In the genomic region with DNA sequence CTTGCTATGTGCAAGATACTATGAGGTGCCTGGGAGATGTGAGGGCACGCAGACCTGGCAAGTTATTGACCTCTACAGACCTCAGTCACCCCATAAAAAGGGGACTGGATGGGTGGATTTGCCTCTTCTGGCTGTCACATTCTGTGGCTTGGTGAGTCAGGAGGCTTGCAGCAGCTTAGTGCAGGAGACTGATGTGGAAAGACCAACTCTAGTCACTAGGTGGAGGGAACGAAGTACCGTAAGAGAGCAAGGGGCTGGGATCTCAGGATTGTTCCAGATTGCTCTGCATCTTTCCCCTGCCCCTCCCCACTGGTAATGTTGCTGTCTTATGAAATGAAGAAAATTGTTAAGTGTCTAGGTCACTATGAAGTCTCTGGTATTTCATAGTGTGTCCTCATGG, we compare ENCODE assay signal across 9 cellular contexts. TPM values are rescaled to one million over a fixed set of nuclear protein-coding genes. Genes with fewer than 3 reads are reported as not detected.
A peak's percentile ranks its signal among the peaks of the same experiment; 100 is the strongest.
DNase-seq lines count a peak whose midpoint lies in the region; ATAC-seq and TF ChIP-seq lines count a peak whose summit lies in the region.
"Had no signal": no experiment of that assay in that cellular context is flagged by ENCODE, and none has a peak within 500 bp of the region (broad histone marks: within the 10 kb centered on the region; RNA-seq: fewer than 3 reads in every experiment).

No MANE protein-coding gene starts in this region.

- POLR2A ChIA-PET in PC-9 (lab: Charles Lee; ENCODE audit: unreplicated experiment), result no interaction called here

- intact Hi-C loops in PC-9 (cut with micrococcal nuclease; ENCODE audit: unreplicated experiment), result no loop called here
- intact Hi-C loops in psoas muscle (cut with DNase I), result no loop called here

- H3K4me1 ChIP-seq in PC-9 (replicated peaks; ENCODE audit: insufficient read depth) (peaks cover 34% of the 10 kb centered on the region), psoas muscle (peaks cover 47% of the 10 kb centered on the region)

- H2AFZ ChIP-seq in PC-9, result no peak overlapping the region

- BruUV-seq in PC-9 (replicated peaks; lab: Mats Ljungman, UMichigan), result no TSS peak

- H3K4me3 ChIP-seq in PC-9, result no peak overlapping the region
- no peak overlapping the region for H3K4me3 ChIP-seq in psoas muscle
- H3K4me3 ChIP-seq: thoracic aorta had no signal

- H3K9me3 ChIP-seq in PC-9 (ENCODE audit: insufficient read depth, low read depth) (no peaks in the 10 kb centered on the region), psoas muscle (no peaks in the 10 kb centered on the region)
- H3K9me3 ChIP-seq: thoracic aorta had no signal

- H3K4me3 Mint-ChIP-seq in chondrocyte (ENCODE audit: unreplicated experiment), result peak overlapping the region; percentile 23

- H3K4me2 ChIP-seq in PC-9, result peak overlapping the region; percentile 21; the same call in 1 of the 2 replicates

- peaks cover 63% of the 10 kb centered on the region for H4K20me1 ChIP-seq in PC-9 (ENCODE audit: insufficient read depth)

- peak overlapping the region; percentile 98 for H3K27ac Mint-ChIP-seq in chondrocyte (ENCODE audit: unreplicated experiment)

- peaks cover 47% of the 10 kb centered on the region for H3K4me1 Mint-ChIP-seq in chondrocyte (ENCODE audit: low read depth)

- no peaks in the 10 kb centered on the region for H3K27me3 Mint-ChIP-seq in chondrocyte (ENCODE audit: low read depth)

- peak in 2 of 4 donors; percentile 36 to 41 for ATAC-seq in psoas muscle
- ATAC-seq in GM21390 (IDR thresholded peaks at IDR 0.05; ENCODE audit: unreplicated experiment), result no peak
- ATAC-seq in HG02588 (IDR thresholded peaks at IDR 0.05; ENCODE audit: unreplicated experiment), result no peak

- H3F3A ChIP-seq in PC-9 (ENCODE audit: insufficient read depth, low read depth), result no peaks in the 10 kb centered on the region; the same call in 1 of the 2 replicates

- no peaks in the 10 kb centered on the region for H3K9me3 Mint-ChIP-seq in chondrocyte (ENCODE audit: low read depth)

- H3K27ac ChIP-seq in PC-9 (peak overlapping the region; percentile 60), psoas muscle (peak overlapping the region; percentile 46)
- H3K27ac ChIP-seq: thoracic aorta had no signal

- peaks cover 10% of the 10 kb centered on the region for H3K36me3 Mint-ChIP-seq in chondrocyte (ENCODE audit: low read depth)

- H3K9me2 ChIP-seq in PC-9 (ENCODE audit: insufficient read depth), result no peaks in the 10 kb centered on the region

- CTCF ChIA-PET in PC-9 (lab: Charles Lee), result no interaction called here

- 83 to 88% (median 87%) methylated on average over 3 of the region's 3 CpGs for WGBS in psoas muscle, 3 donors

- DNase-seq in Daoy (ENCODE audit: low read depth), result peak; percentile 61
- DNase-seq in PC-9, result peak in 1 of 2 experiments; percentile 56
- DNase-seq in chondrocyte (ENCODE audit: low spot score), result no peak
- no peak for DNase-seq in psoas muscle
- no peak for DNase-seq in NCI-H1930 (lab: John Stamatoyannopoulos, UW)
- no peak for DNase-seq in DMS79 (lab: John Stamatoyannopoulos, UW)

- TF ChIP-seq CTCF in PC-9 (conservative IDR thresholded peaks at IDR 0.05), result no peak
- TF ChIP-seq CTCF in chondrocyte (IDR thresholded peaks at IDR 0.05), result peak; percentile 58
- peak; percentile 4 for TF ChIP-seq CTCF in psoas muscle (IDR thresholded peaks at IDR 0.05)

- peaks cover 13% of the 10 kb centered on the region for H3K36me3 ChIP-seq in PC-9 (ENCODE audit: low read depth)
- peaks cover 0 to 28% of the 10 kb centered on the region in 2 donors for H3K36me3 ChIP-seq in psoas muscle (ENCODE audit: insufficient read depth in 1 of 2, low read depth in 1 of 2)

- H3K79me2 ChIP-seq in PC-9 (ENCODE audit: low read depth), result peaks cover 77% of the 10 kb centered on the region

- no peaks in the 10 kb centered on the region for H3K27me3 ChIP-seq in PC-9 (ENCODE audit: insufficient read depth, low read depth)
- H3K27me3 ChIP-seq in psoas muscle (ENCODE audit: insufficient read depth in 3 of 3, low read length in 2 of 3), result no peaks in the 10 kb centered on the region

RNA-seq across cellular contexts. Expression of a gene that starts 3.3 kb away (rescaled TPM):
- total RNA-seq in Daoy (2014; rRNA removed; shearing (Covaris generic)), result 143 and 152 TPM in 2 replicates
- total RNA-seq in PC-9 (2021) (113 and 154 TPM in 2 replicates), chondrocyte (121 to 177 TPM (median 176 TPM) in 3 replicates), psoas muscle (10 to 100 TPM; 34.8 to 62.9 (median 54.7) TPM)
- polyA plus RNA-seq in psoas muscle, result 10 to 100 TPM; 30.9 to 77.8 (median 51.5) TPM

RNA-seq across cellular contexts. Expression of a gene that starts 35.6 kb away (rescaled TPM):
- 1.2 TPM in 1 of 2 replicates, not detected in the other for total RNA-seq in Daoy (2014; rRNA removed; shearing (Covaris generic))
- total RNA-seq in PC-9 (2021), result 1.1 TPM in 1 of 2 replicates, not detected in the other
- total RNA-seq in chondrocyte, result 0.32 to 0.67 TPM (median 0.51 TPM) in 3 replicates
- total RNA-seq in psoas muscle, result under 1 TPM in 1 of 4 donors, not detected in 3; 0.08 TPM
- polyA plus RNA-seq in psoas muscle, result under 1 TPM in 2 of 3 donors, not detected in 1; 0.03 to 0.04 TPM
